ENCODE assay signal across 1 cellular context in genomic region chr12:107635139-107635538, GRCh38.
TF ChIP-seq lines count a peak whose summit lies in the region.

No MANE protein-coding gene starts in this region.

TF ChIP-seq in WTC11, 78 proteins besides CTCF, POLR2A, EP300 and RAD21 (continued from another document):
- TF ChIP-seq ARID4B (CRISPR knock-in tag; IDR thresholded peaks at IDR 0.05; ENCODE audit: borderline replicate concordance) = no peak
- no peak for TF ChIP-seq NFATC4 (CRISPR knock-in tag; IDR thresholded peaks at IDR 0.05)
- TF ChIP-seq MXD4 (CRISPR knock-in tag; IDR thresholded peaks at IDR 0.05; ENCODE audit: borderline replicate concordance) = no peak
- no peak for TF ChIP-seq NR1H2 (CRISPR knock-in tag; IDR thresholded peaks at IDR 0.05)
- 0 out of 2 replicates have a peak, but pooled peaks have one; percentile 41 for TF ChIP-seq ZNF281 (CRISPR knock-in tag; IDR thresholded peaks at IDR 0.05)
- TF ChIP-seq ESRRA (CRISPR knock-in tag; IDR thresholded peaks at IDR 0.05; ENCODE audit: borderline replicate concordance) = peak; percentile 93; the same call in 1 of the 2 replicates
- TF ChIP-seq ZBTB21 (CRISPR knock-in tag; IDR thresholded peaks at IDR 0.05; ENCODE audit: borderline replicate concordance) = no peak
